ENCODE assay signal across 8 cellular contexts in genomic region chr11:614583-615452, GRCh38. TPM values are rescaled to one million over a fixed set of nuclear protein-coding genes. Genes with fewer than 3 reads are reported as not detected.
DNase-seq lines count a peak whose midpoint lies in the region; ATAC-seq, FAIRE-seq and TF ChIP-seq lines count a peak whose summit lies in the region.

No MANE protein-coding gene starts in this region.

- peaks cover 11% of the 10 kb centered on the region; the same call in 1 of the 2 replicates for H3K79me2 ChIP-seq in MM.1S (ENCODE audit: low read length)

- peaks cover 13% of the 10 kb centered on the region; the same call in 1 of the 2 replicates for H3K4me1 ChIP-seq in MM.1S (ENCODE audit: low read length)
- H3K4me1 ChIP-seq in mesodermal cell (ENCODE audit: control insufficient read depth, insufficient read depth, low read length, poor library complexity, severe bottlenecking), result peaks cover 19% of the 10 kb centered on the region
- no peaks in the 10 kb centered on the region for H3K4me1 ChIP-seq in aorta (ENCODE audit: control insufficient read depth in 1 of 2, insufficient read depth in 2 of 2, low read length in 2 of 2)

- peak overlapping the region; percentile 98 for H3K4me2 ChIP-seq in MM.1S (ENCODE audit: low read depth, low read length)

- no peaks in the 10 kb centered on the region for H4K20me1 ChIP-seq in MM.1S (ENCODE audit: insufficient read depth, low read length)

- peak overlapping the region; percentile 85 for H3K9ac ChIP-seq in MM.1S (ENCODE audit: low read length)

- H3K36me3 ChIP-seq in MM.1S (replicated peaks; ENCODE audit: insufficient read depth, low read length), result no peaks in the 10 kb centered on the region; the same call in 1 of the 2 replicates
- peaks cover 46% of the 10 kb centered on the region for H3K36me3 ChIP-seq in mesodermal cell (ENCODE audit: control insufficient read depth, insufficient read depth, low read length)
- H3K36me3 ChIP-seq in aorta (ENCODE audit: control insufficient read depth in 1 of 2, insufficient read depth in 2 of 2, low read length in 1 of 2), result peaks cover 0 to 2% of the 10 kb centered on the region in 2 donors

- no peaks in the 10 kb centered on the region for H3K27me3 ChIP-seq in MM.1S (replicated peaks; ENCODE audit: insufficient read depth, low read length)
- no peaks in the 10 kb centered on the region for H3K27me3 ChIP-seq in aorta (ENCODE audit: control insufficient read depth in 1 of 2, insufficient read depth in 2 of 2, low read length in 1 of 2)

- H3K9me3 ChIP-seq in MM.1S (replicated peaks; ENCODE audit: insufficient read depth, low read length), result no peaks in the 10 kb centered on the region
- no peaks in the 10 kb centered on the region for H3K9me3 ChIP-seq in mesodermal cell (ENCODE audit: control insufficient read depth, low read length)
- H3K9me3 ChIP-seq in aorta (ENCODE audit: control insufficient read depth, low read length), result no peaks in the 10 kb centered on the region

- ATAC-seq in aorta (ENCODE audit: low FRiP score), result peak; percentile 1

- DNase-seq in GM12892 (ENCODE audit: insufficient read length) (no peak), MM.1S (no peak), cerebellum (ENCODE audit: low spot score) (peak; percentile 62), aorta (peak in 1 of 2 donors; percentile 54), GM13976 (ENCODE audit: low spot score) (no peak), SKM-1 (lab: John Stamatoyannopoulos, UW; ENCODE audit: unreplicated experiment) (no peak), frontal cortex (ENCODE audit: low spot score in 2 of 2) (no peak)

- in situ Hi-C loops in GM13976 (cut with MboI; ENCODE audit: low sequenced_read_pairs, unreplicated experiment), result no loop called here

- peak overlapping the region; percentile 95 for H3K27ac ChIP-seq in MM.1S (ENCODE audit: low read length)
- peak overlapping the region; percentile 87 for H3K27ac ChIP-seq in mesodermal cell (ENCODE audit: low read depth, low read length, severe bottlenecking)
- peak overlapping the region in 1 of 2 donors; percentile 51 for H3K27ac ChIP-seq in aorta (ENCODE audit: low read depth in 1 of 2, low read length in 2 of 2)

- H3F3A ChIP-seq in MM.1S (ENCODE audit: insufficient read depth, low read length), result peaks cover 11% of the 10 kb centered on the region

- WGBS in mesodermal cell (ENCODE audit: insufficient coverage in 2 of 2), 2 experiments, result 94 to 95% methylated on average over 62 to 65 of the region's 67 CpGs
- WGBS in aorta, 2 donors, result 51 to 54% methylated on average over 67 of the region's 67 CpGs

- peak; percentile 84 for FAIRE-seq in GM12892 (lab: Jason Lieb, UNC)
- no peak for FAIRE-seq in frontal cortex (lab: Jason Lieb, UNC)

- TF ChIP-seq CTCF in MM.1S (IDR thresholded peaks at IDR 0.05; ENCODE audit: low read length), result no peak
- TF ChIP-seq CTCF in GM13976 (IDR thresholded peaks at IDR 0.05; ENCODE audit: borderline replicate concordance, control extremely low read depth, extremely low read depth, insufficient read depth, missing control alignments), result no peak

- intact Hi-C loops in aorta (cut with DNase I), result loop anchor here in 1 of 2 donors (5.0 kb wide), 1 partner anchor 38 kb away; the partner anchor contains the start of gene PHRF1

- TF ChIP-seq POLR2A in GM12892 (IDR thresholded peaks at IDR 0.05; ENCODE audit: low read depth, low read length), result no peak

- H3K9me2 ChIP-seq in MM.1S (replicated peaks; ENCODE audit: insufficient read depth, low read length), result no peaks in the 10 kb centered on the region

- H3K4me3 ChIP-seq in MM.1S (ENCODE audit: low read length) (peak overlapping the region; percentile 97), mesodermal cell (ENCODE audit: extremely low read depth, insufficient read depth, low read length, poor library complexity, severe bottlenecking) (peak overlapping the region; percentile 58), aorta (ENCODE audit: low read length in 2 of 2) (peak overlapping the region; percentile 48 to 83)

- 0 out of 2 replicates have a peak overlapping the region, but pooled peaks have one; percentile 42 for H2AFZ ChIP-seq in MM.1S (ENCODE audit: low read length)

RNA-seq across cellular contexts. Expression of gene IRF7, which starts 0.9 kb away (rescaled TPM):
- polyA plus RNA-seq in GM12892 (2012; ENCODE audit: missing spikeins), result 20.1 TPM
- total RNA-seq in cerebellum, result 4.5 TPM
- polyA plus RNA-seq in mesodermal cell (2013, experiment 1 of 2), result 11.2 TPM
- 7.4 TPM for polyA plus RNA-seq in mesodermal cell (2013, experiment 2 of 2)
- total RNA-seq in aorta, result 10 to 100 TPM; 23.3 to 30.9 TPM
- polyA plus RNA-seq in aorta, result 10 to 100 TPM; 13.4 to 29.3 TPM
- 0.82 TPM for total RNA-seq in frontal cortex

RNA-seq across cellular contexts. Expression of gene CDHR5, which starts 9.9 kb away (rescaled TPM):
- 0.30 TPM for polyA plus RNA-seq in GM12892 (2012; ENCODE audit: missing spikeins)
- total RNA-seq in cerebellum, result 0.45 TPM
- not detected for polyA plus RNA-seq in mesodermal cell (2013, experiment 1 of 2)
- not detected for polyA plus RNA-seq in mesodermal cell (2013, experiment 2 of 2)
- total RNA-seq in aorta, result not detected
- polyA plus RNA-seq in aorta, result 10 to 100 TPM in 1 of 2 donors, under 1 TPM in 1; 0.79 to 39.8 TPM
- not detected for total RNA-seq in frontal cortex

RNA-seq across cellular contexts. Expression of gene SCT, which starts 12.2 kb away (rescaled TPM):
- polyA plus RNA-seq in GM12892 (2012; ENCODE audit: missing spikeins), result not detected
- total RNA-seq in cerebellum (not detected), aorta (not detected), frontal cortex (not detected)
- polyA plus RNA-seq in mesodermal cell (2013, experiment 1 of 2), result 1.2 TPM
- polyA plus RNA-seq in mesodermal cell (2013, experiment 2 of 2), result not detected
- not detected for polyA plus RNA-seq in aorta

RNA-seq across cellular contexts. Expression of gene DRD4, which starts 22.3 kb away (rescaled TPM):
- polyA plus RNA-seq in GM12892 (2012; ENCODE audit: missing spikeins), result not detected
- total RNA-seq in cerebellum, result 0.64 TPM
- 1.00 TPM for polyA plus RNA-seq in mesodermal cell (2013, experiment 1 of 2)
- polyA plus RNA-seq in mesodermal cell (2013, experiment 2 of 2), result 0.46 TPM
- total RNA-seq in aorta, result 1 to 10 TPM; 1.3 to 2.1 TPM
- 1 to 10 TPM in 1 of 2 donors, not detected in 1; 3.4 TPM for polyA plus RNA-seq in aorta
- not detected for total RNA-seq in frontal cortex

RNA-seq across cellular contexts. Expression of gene PHRF1, which starts 38.5 kb away (rescaled TPM):
- polyA plus RNA-seq in GM12892 (2012; ENCODE audit: missing spikeins), result 6.1 TPM
- 25.9 TPM for total RNA-seq in cerebellum
- 22.1 TPM for polyA plus RNA-seq in mesodermal cell (2013, experiment 1 of 2)
- 18.6 TPM for polyA plus RNA-seq in mesodermal cell (2013, experiment 2 of 2)
- 10 to 100 TPM; 26.6 to 32.4 TPM for total RNA-seq in aorta
- 10 to 100 TPM in 1 of 2 donors, 1 to 10 TPM in 1; 7.6 to 18.1 TPM for polyA plus RNA-seq in aorta
- total RNA-seq in frontal cortex, result 30.6 TPM
